In the genomic region with DNA sequence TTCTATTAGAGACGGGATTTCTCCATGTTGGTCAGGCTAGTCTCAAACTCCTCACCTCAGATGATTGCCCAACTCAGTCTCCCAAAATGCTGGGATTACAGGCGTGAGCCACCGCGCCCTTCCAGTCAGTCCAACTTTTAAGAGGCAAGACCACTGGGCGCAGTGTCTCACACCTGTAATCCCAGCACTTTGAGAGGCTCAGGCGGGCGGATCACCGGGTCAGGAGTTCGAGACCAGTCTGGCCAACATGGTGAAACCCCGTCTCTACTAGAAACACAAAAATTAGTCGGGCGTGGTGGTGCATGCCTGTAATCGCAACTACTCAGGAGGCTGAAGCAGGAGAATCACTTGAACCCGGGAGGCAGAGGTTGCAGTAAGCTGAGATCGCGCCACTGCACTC, we compare ENCODE assay signal across 7 cellular contexts. TPM values are rescaled to one million over a fixed set of nuclear protein-coding genes. Genes with fewer than 3 reads are reported as not detected.
DNase-seq lines count a peak whose midpoint lies in the region; ATAC-seq, FAIRE-seq and TF ChIP-seq lines count a peak whose summit lies in the region.
"Not testable (repeated sequence)": the region's sequence is repeated elsewhere in the genome, so short reads cannot be mapped to it uniquely, and the experiment has no call there.

No MANE protein-coding gene starts in this region.

- H3K79me1 ChIP-seq in H1 (ENCODE audit: low read depth, low read length), result not testable (repeated sequence)

- FAIRE-seq in H1 (lab: Jason Lieb, UNC); keratinocyte (lab: Jason Lieb, UNC): not testable (repeated sequence)

- not testable (repeated sequence) for H3K56ac ChIP-seq in H1 (replicated peaks; ENCODE audit: insufficient read length, low read depth, low read length)

- H3K9me3 Mint-ChIP-seq in WTC11; activated naive CD8-positive, alpha-beta T cell treated with anti-CD3 and anti-CD28 coated beads, Interleukin-2, amount 50 U/mL, for 24 hours; progenitor cell of endocrine pancreas (ENCODE audit: low read depth): not testable (repeated sequence)

- not testable (repeated sequence) for H3K23me2 ChIP-seq in H1 (ENCODE audit: low read depth, low read length)

- H4K5ac ChIP-seq in H1 (ENCODE audit: insufficient read length, low read depth, low read length), result not testable (repeated sequence)

- H3K27ac ChIP-seq in DND-41 (ENCODE audit: low read length); H1 (ENCODE audit: low read depth, low read length); keratinocyte (ENCODE audit: control insufficient read depth, insufficient read depth, low read length): not testable (repeated sequence)

- not testable (repeated sequence) for DNase-seq in DND-41; WTC11 (ENCODE audit: low spot score); activated naive CD8-positive, alpha-beta T cell treated with anti-CD3 and anti-CD28 coated beads, Interleukin-2, amount 50 U/mL, for 24 hours; H1 (ENCODE audit: low read depth in 1 of 2, low spot score in 2 of 2); keratinocyte (ENCODE audit: low read depth, low spot score); progenitor cell of endocrine pancreas (ENCODE audit: low spot score, unreplicated experiment)

- not testable (repeated sequence) for H3K14ac ChIP-seq in H1 (ENCODE audit: insufficient read length)

- TF ChIP-seq POLR2A in H1 (IDR thresholded peaks at IDR 0.05; ENCODE audit: control extremely low read depth in 1 of 2, low read depth in 2 of 2, low read length in 2 of 2), result not testable (repeated sequence)

- CTCF ChIA-PET in WTC11 (lab: Charles Lee), result not testable (repeated sequence)
- CTCF ChIA-PET in H1 (lab: Charles Lee; ENCODE audit: partially characterized antibody), result interaction anchor here (0.6 to 5.4 kb wide), 2 partner anchors 50 to 162 kb away, joined by 3 to 53 read pairs; no protein-coding TSS in a partner anchor

- not testable (repeated sequence) for H3K9me2 ChIP-seq in Loucy (replicated peaks; ENCODE audit: low read depth, low read length)

- H3K36me3 ChIP-seq in DND-41 (ENCODE audit: insufficient read depth, low read length) (peaks cover 39% of the 10 kb centered on the region), Loucy (ENCODE audit: insufficient read depth, low read length) (peaks cover 23% of the 10 kb centered on the region; the same call in 1 of the 2 replicates), H1 (ENCODE audit: control insufficient read depth in 2 of 4, insufficient read depth in 4 of 4, low read length in 3 of 4) (peaks cover 17 to 49% (median 34%) of the 10 kb centered on the region in 4 experiments), keratinocyte (ENCODE audit: control insufficient read depth in 2 of 2, extremely low read depth in 1 of 2, insufficient read depth in 2 of 2, low read length in 2 of 2) (peaks cover 15 to 31% of the 10 kb centered on the region in 2 experiments)

- H3K4ac ChIP-seq in H1 (replicated peaks; ENCODE audit: insufficient read length, low read depth, low read length), result not testable (repeated sequence)

- not testable (repeated sequence) for H2BK15ac ChIP-seq in H1 (ENCODE audit: low read length)

- POLR2A ChIA-PET in WTC11 (lab: Charles Lee), result interaction anchor here (2.4 to 2.7 kb wide), 2 partner anchors 20 to 32 kb away, joined by 16 read pairs; partner anchors contain the start of genes AKR1A1, CCDC163 and MMACHC
- POLR2A ChIA-PET in H1 (lab: Charles Lee; ENCODE audit: partially characterized antibody), result interaction anchor here (0.7 to 13.3 kb wide), 11 partner anchors 14 to 179 kb away, joined by 3 to 741 read pairs (median 8); partner anchors contain the start of genes AKR1A1, CCDC163, MMACHC and MUTYH

- H2BK5ac ChIP-seq in H1 (ENCODE audit: low read depth, low read length), result not testable (repeated sequence)

- H3F3A ChIP-seq in Loucy (ENCODE audit: low read depth), result not testable (repeated sequence)

- peak overlapping the region; percentile 78 for H3K4me2 ChIP-seq in DND-41 (ENCODE audit: insufficient read depth, low read length)
- H3K4me2 ChIP-seq in Loucy (ENCODE audit: low read depth, low read length, poor library complexity, severe bottlenecking), result peak overlapping the region; percentile 91
- H3K4me2 ChIP-seq in H1 (ENCODE audit: insufficient read depth in 1 of 2, low read depth in 2 of 2, low read length in 2 of 2), result peak overlapping the region; percentile 44 to 90
- H3K4me2 ChIP-seq in keratinocyte (ENCODE audit: control insufficient read depth, extremely low read depth, insufficient read depth, low read depth, low read length), result peak overlapping the region; percentile 88

- H2AFZ ChIP-seq in DND-41 (ENCODE audit: low read depth, low read length); Loucy (ENCODE audit: low read length); H1 (ENCODE audit: low read length); keratinocyte (ENCODE audit: control insufficient read depth, low read length): not testable (repeated sequence)

- H4K91ac ChIP-seq in H1 (replicated peaks; ENCODE audit: insufficient read length, low read length), result not testable (repeated sequence)

- not testable (repeated sequence) for H2BK20ac ChIP-seq in H1 (ENCODE audit: low read length)

- TF ChIP-seq RAD21 in H1 (IDR thresholded peaks at IDR 0.05 in 1 of 2, conservative IDR thresholded peaks at IDR 0.05 in 1 of 2; ENCODE audit: low read depth in 2 of 2, low read length in 2 of 2), result not testable (repeated sequence)

- H3K4me3 Mint-ChIP-seq in WTC11 (peak overlapping the region; percentile 95), progenitor cell of endocrine pancreas (ENCODE audit: low read depth) (peak overlapping the region; percentile 92)
- H3K4me3 Mint-ChIP-seq in activated naive CD8-positive, alpha-beta T cell treated with anti-CD3 and anti-CD28 coated beads, Interleukin-2, amount 50 U/mL, for 24 hours, result peak overlapping the region; percentile 94

- H3K18ac ChIP-seq in H1 (ENCODE audit: extremely low read depth, low read length), result not testable (repeated sequence)

- H3K9me3 ChIP-seq in DND-41 (ENCODE audit: insufficient read depth, low read length, severe bottlenecking); Loucy (ENCODE audit: insufficient read depth, low read depth, low read length); H1 (ENCODE audit: insufficient read depth in 2 of 2, low read depth in 1 of 2, low read length in 1 of 2); keratinocyte (ENCODE audit: control insufficient read depth, low read depth, low read length): not testable (repeated sequence)

- dilution Hi-C loops in keratinocyte (cut with MboI; ENCODE audit: extremely low pct_ligation_motif_present, low sequenced_read_pairs), result not testable (repeated sequence)

- peak overlapping the region in 1 of 2 experiments; percentile 75; a peak in 2 of 4 replicates for H3K4me3 ChIP-seq in DND-41 (ENCODE audit: low read depth in 1 of 2, low read length in 2 of 2)
- H3K4me3 ChIP-seq in Loucy (ENCODE audit: low read length, poor library complexity, severe bottlenecking), result peak overlapping the region; percentile 98
- peak overlapping the region in 2 of 4 experiments; percentile 25 to 100; a peak in 4 of 8 replicates for H3K4me3 ChIP-seq in H1 (ENCODE audit: extremely low read depth in 1 of 4, insufficient read depth in 2 of 4, low read depth in 3 of 4, low read length in 4 of 4)
- peak overlapping the region; percentile 77 to 100 (median 92) for H3K4me3 ChIP-seq in keratinocyte (ENCODE audit: control insufficient read depth in 2 of 3, extremely low read depth in 1 of 3, insufficient read depth in 2 of 3, low read depth in 1 of 3, low read length in 3 of 3)

- H4K20me1 ChIP-seq in DND-41 (ENCODE audit: insufficient read depth, low read length), result peaks cover 24% of the 10 kb centered on the region
- peaks cover 39% of the 10 kb centered on the region for H4K20me1 ChIP-seq in Loucy (ENCODE audit: insufficient read depth, low read length, poor library complexity, severe bottlenecking)
- H4K20me1 ChIP-seq in H1 (replicated peaks in 1 of 2; ENCODE audit: control insufficient read depth in 1 of 2, insufficient read depth in 2 of 2, low read length in 2 of 2), result peaks cover 20 to 29% of the 10 kb centered on the region in 2 experiments
- peaks cover 21% of the 10 kb centered on the region for H4K20me1 ChIP-seq in keratinocyte (ENCODE audit: control insufficient read depth, extremely low read depth, insufficient read depth, low read length)

- not testable (repeated sequence) for H3K27me3 Mint-ChIP-seq in WTC11 (ENCODE audit: low read depth); activated naive CD8-positive, alpha-beta T cell treated with anti-CD3 and anti-CD28 coated beads, Interleukin-2, amount 50 U/mL, for 24 hours; progenitor cell of endocrine pancreas

- H3K9ac ChIP-seq in DND-41 (ENCODE audit: low read depth, low read length), result peak overlapping the region; percentile 90; the same call in 1 of the 2 replicates
- H3K9ac ChIP-seq in Loucy (ENCODE audit: low read depth, low read length, poor library complexity, severe bottlenecking), result peak overlapping the region; percentile 97
- H3K9ac ChIP-seq in H1 (replicated peaks in 1 of 4; ENCODE audit: extremely low read depth in 1 of 4, low read depth in 3 of 4, low read length in 3 of 4); keratinocyte (ENCODE audit: control insufficient read depth, extremely low read depth, insufficient read depth, low read length): not testable (repeated sequence)

- peak overlapping the region; percentile 60; the same call in 1 of the 2 replicates for H3K27ac Mint-ChIP-seq in WTC11
- H3K27ac Mint-ChIP-seq in activated naive CD8-positive, alpha-beta T cell treated with anti-CD3 and anti-CD28 coated beads, Interleukin-2, amount 50 U/mL, for 24 hours, result peak overlapping the region; percentile 82
- H3K27ac Mint-ChIP-seq in progenitor cell of endocrine pancreas, result not testable (repeated sequence)

- H4K8ac ChIP-seq in H1 (ENCODE audit: extremely low read depth, insufficient read depth, low read length), result not testable (repeated sequence)

- TF ChIP-seq CTCF in DND-41 (IDR thresholded peaks at IDR 0.05; ENCODE audit: borderline replicate concordance, extremely low read depth, low read length, poor library complexity, severe bottlenecking); Loucy (conservative IDR thresholded peaks at IDR 0.05; ENCODE audit: low read length); WTC11 (IDR thresholded peaks at IDR 0.05); H1 (IDR thresholded peaks at IDR 0.05; ENCODE audit: control extremely low read depth in 1 of 3, insufficient read depth in 1 of 3, low read depth in 1 of 3, low read length in 3 of 3); keratinocyte (optimal IDR thresholded peaks at IDR 0.05 in 1 of 3, IDR thresholded peaks at IDR 0.05 in 1 of 3, conservative IDR thresholded peaks at IDR 0.05 in 1 of 3; ENCODE audit: extremely low read depth in 1 of 3, insufficient read depth in 2 of 3, low read length in 3 of 3); progenitor cell of endocrine pancreas (IDR thresholded peaks at IDR 0.05; ENCODE audit: unreplicated experiment): not testable (repeated sequence)

- not testable (repeated sequence) for ATAC-seq in DND-41 (ENCODE audit: insufficient read depth, low read depth); WTC11; activated naive CD8-positive, alpha-beta T cell treated with anti-CD3 and anti-CD28 coated beads, Interleukin-2, amount 50 U/mL, for 24 hours

- not testable (repeated sequence) for TF ChIP-seq EP300 in H1 (IDR thresholded peaks at IDR 0.05; ENCODE audit: borderline replicate concordance in 1 of 2, low read depth in 2 of 2, low read length in 2 of 2)

- not testable (repeated sequence) for H3K27me3 ChIP-seq in DND-41 (ENCODE audit: insufficient read depth, low read length, poor library complexity); Loucy (ENCODE audit: insufficient read depth, low read length, poor library complexity, severe bottlenecking); H1 (replicated peaks in 1 of 4; ENCODE audit: control insufficient read depth in 3 of 4, extremely low read depth in 1 of 4, insufficient read depth in 3 of 4, low read length in 3 of 4); keratinocyte (ENCODE audit: control insufficient read depth, extremely low read depth, insufficient read depth, low read length)

- H2BK120ac ChIP-seq in H1 (replicated peaks; ENCODE audit: low read depth, low read length), result not testable (repeated sequence)

- H3K9me1 ChIP-seq in keratinocyte (ENCODE audit: control insufficient read depth, extremely low read depth, insufficient read depth, low read length), result not testable (repeated sequence)

- peaks cover 58% of the 10 kb centered on the region for H3K79me2 ChIP-seq in DND-41 (ENCODE audit: insufficient read depth, low read length)
- H3K79me2 ChIP-seq in Loucy (ENCODE audit: insufficient read depth, low read length), result peaks cover 68% of the 10 kb centered on the region
- peaks cover 30 to 61% of the 10 kb centered on the region in 2 experiments for H3K79me2 ChIP-seq in H1 (ENCODE audit: control insufficient read depth in 1 of 2, insufficient read depth in 2 of 2, low read length in 2 of 2)
- H3K79me2 ChIP-seq in keratinocyte (ENCODE audit: control insufficient read depth, insufficient read depth, low read length), result peaks cover 52% of the 10 kb centered on the region

- H2BK12ac ChIP-seq in H1 (ENCODE audit: low read depth, low read length), result not testable (repeated sequence)

- H3K4me1 Mint-ChIP-seq in WTC11, result peaks cover 34% of the 10 kb centered on the region
- peaks cover 71% of the 10 kb centered on the region for H3K4me1 Mint-ChIP-seq in activated naive CD8-positive, alpha-beta T cell treated with anti-CD3 and anti-CD28 coated beads, Interleukin-2, amount 50 U/mL, for 24 hours
- H3K4me1 Mint-ChIP-seq in progenitor cell of endocrine pancreas (ENCODE audit: low read depth), result peaks cover 21% of the 10 kb centered on the region

- WGBS in H1 (ENCODE audit: extremely low coverage in 1 of 2, insufficient coverage in 1 of 2, insufficient read length in 1 of 2, insufficient replicate concordance in 2 of 2, low coverage in 1 of 2, low lambda C conversion rate in 2 of 2, missing lambda C conversion rate in 1 of 2), 2 experiments, result 84% methylated on average over 14 of the region's 16 CpGs; no CpG with 5 or more reads in 1 of the 2 experiments

- peaks cover 48% of the 10 kb centered on the region for H3K4me1 ChIP-seq in DND-41 (ENCODE audit: insufficient read depth, low read length)
- peaks cover 66% of the 10 kb centered on the region for H3K4me1 ChIP-seq in Loucy (ENCODE audit: insufficient read depth, low read length, poor library complexity, severe bottlenecking)
- H3K4me1 ChIP-seq in H1 (replicated peaks in 1 of 4; ENCODE audit: control insufficient read depth in 3 of 4, insufficient read depth in 4 of 4, low read length in 3 of 4), result peaks cover 2 to 12% (median 3%) of the 10 kb centered on the region in 4 experiments; a peak in 4 of 7 replicates
- peaks cover 28% of the 10 kb centered on the region for H3K4me1 ChIP-seq in keratinocyte (ENCODE audit: control insufficient read depth, extremely low read depth, insufficient read depth, low read length)

- not testable (repeated sequence) for H3K23ac ChIP-seq in H1 (ENCODE audit: insufficient read length)

- H3K36me3 Mint-ChIP-seq in WTC11, result peaks cover 46% of the 10 kb centered on the region
- H3K36me3 Mint-ChIP-seq in activated naive CD8-positive, alpha-beta T cell treated with anti-CD3 and anti-CD28 coated beads, Interleukin-2, amount 50 U/mL, for 24 hours (ENCODE audit: low read depth), result peaks cover 51% of the 10 kb centered on the region
- H3K36me3 Mint-ChIP-seq in progenitor cell of endocrine pancreas (ENCODE audit: insufficient read depth), result peaks cover 20% of the 10 kb centered on the region

- H2AK5ac ChIP-seq in H1 (ENCODE audit: low read depth, low read length), result not testable (repeated sequence)

RNA-seq across cellular contexts. Expression of gene PRDX1, which starts 1.9 kb away (rescaled TPM):
- total RNA-seq in WTC11 (2021) (1,102 to 1,197 TPM (median 1,130 TPM) in 3 replicates), progenitor cell of endocrine pancreas (308 and 331 TPM in 2 replicates)
- 1,354 and 1,418 TPM in 2 replicates for total RNA-seq in H1 (2021; fragmentation: NEBNext Ultra II Directional; extraction: Animal tissue kit (Norgen Biotek cat#: 25700))
- polyA plus RNA-seq in H1 (2011; rRNA removed) (611 and 1,165 TPM in 2 replicates), keratinocyte (938 to 1,251 TPM (median 971 TPM) in 3 replicates)
- 1,073 TPM for polyA plus RNA-seq in H1 (2011; cell fraction: cytosol; rRNA removed)
- polyA plus RNA-seq in H1 (2011; cell fraction: nucleus; rRNA removed), result 289 TPM
- 1,250 to 1,913 TPM (median 1,350 TPM) in 4 replicates for polyA plus RNA-seq in H1 (2012, experiment 1 of 2)
- 731 TPM for polyA plus RNA-seq in H1 (2012, experiment 2 of 2)
- 1,094 TPM for polyA plus RNA-seq in H1 (2013, experiment 1 of 2)
- 1,165 TPM for polyA plus RNA-seq in H1 (2013, experiment 2 of 2)
- polyA minus RNA-seq in H1 (2011; rRNA and poly(A)+ RNA removed), result 624 and 694 TPM in 2 replicates
- polyA minus RNA-seq in H1 (2011; cell fraction: cytosol; rRNA and poly(A)+ RNA removed), result 277 TPM
- 228 TPM for polyA minus RNA-seq in H1 (2011; cell fraction: nucleus; rRNA and poly(A)+ RNA removed)
- polyA plus RNA-seq in keratinocyte (2011; ENCODE audit: low read depth), result 153 TPM
- polyA plus RNA-seq in keratinocyte (2011; cell fraction: cytosol; rRNA removed), result 809 and 1,377 TPM in 2 replicates
- 627 and 714 TPM in 2 replicates for polyA plus RNA-seq in keratinocyte (2011; cell fraction: nucleus; rRNA removed)
- polyA plus RNA-seq in keratinocyte (2012; ENCODE audit: low replicate concordance), result 700 and 1,019 TPM in 2 replicates
- polyA minus RNA-seq in keratinocyte, result 118 to 575 TPM (median 465 TPM) in 3 replicates
- polyA minus RNA-seq in keratinocyte (2011; cell fraction: cytosol; rRNA and poly(A)+ RNA removed), result 327 TPM
- polyA minus RNA-seq in keratinocyte (2011; cell fraction: nucleus; rRNA and poly(A)+ RNA removed), result 168 and 248 TPM in 2 replicates

RNA-seq across cellular contexts. Expression of gene MMACHC, which starts 19.7 kb away (rescaled TPM):
- total RNA-seq in WTC11 (2021), result 8.4 to 10.1 TPM (median 8.5 TPM) in 3 replicates
- 7.3 and 9.8 TPM in 2 replicates for total RNA-seq in H1 (2021; fragmentation: NEBNext Ultra II Directional; extraction: Animal tissue kit (Norgen Biotek cat#: 25700))
- 11.1 and 11.2 TPM in 2 replicates for polyA plus RNA-seq in H1 (2011; rRNA removed)
- 7.3 TPM for polyA plus RNA-seq in H1 (2011; cell fraction: cytosol; rRNA removed)
- polyA plus RNA-seq in H1 (2011; cell fraction: nucleus; rRNA removed), result 9.6 TPM
- 7.1 to 12.7 TPM (median 9.3 TPM) in 4 replicates for polyA plus RNA-seq in H1 (2012, experiment 1 of 2)
- polyA plus RNA-seq in H1 (2012, experiment 2 of 2), result 6.4 TPM
- polyA plus RNA-seq in H1 (2013, experiment 1 of 2), result 7.6 TPM
- polyA plus RNA-seq in H1 (2013, experiment 2 of 2), result 9.0 TPM
- polyA minus RNA-seq in H1 (2011; rRNA and poly(A)+ RNA removed), result 13.9 and 21.2 TPM in 2 replicates
- 7.6 TPM for polyA minus RNA-seq in H1 (2011; cell fraction: cytosol; rRNA and poly(A)+ RNA removed)
- 9.5 TPM for polyA minus RNA-seq in H1 (2011; cell fraction: nucleus; rRNA and poly(A)+ RNA removed)
- polyA plus RNA-seq in keratinocyte, result 4.7 to 7.6 TPM (median 5.7 TPM) in 3 replicates
- 2.1 TPM for polyA plus RNA-seq in keratinocyte (2011; ENCODE audit: low read depth)
- polyA plus RNA-seq in keratinocyte (2011; cell fraction: cytosol; rRNA removed), result 5.5 and 5.9 TPM in 2 replicates
- polyA plus RNA-seq in keratinocyte (2011; cell fraction: nucleus; rRNA removed), result 3.3 and 4.3 TPM in 2 replicates
- 2.8 and 7.4 TPM in 2 replicates for polyA plus RNA-seq in keratinocyte (2012; ENCODE audit: low replicate concordance)
- 14.3 to 28.3 TPM (median 15.1 TPM) in 3 replicates for polyA minus RNA-seq in keratinocyte
- 8.8 TPM for polyA minus RNA-seq in keratinocyte (2011; cell fraction: cytosol; rRNA and poly(A)+ RNA removed)
- polyA minus RNA-seq in keratinocyte (2011; cell fraction: nucleus; rRNA and poly(A)+ RNA removed), result 4.6 and 5.9 TPM in 2 replicates
- 10.0 and 11.3 TPM in 2 replicates for total RNA-seq in progenitor cell of endocrine pancreas

RNA-seq across cellular contexts. Expression of gene CCDC163, which starts 19.9 kb away (rescaled TPM):
- 1.9 to 3.6 TPM (median 2.1 TPM) in 3 replicates for total RNA-seq in WTC11 (2021)
- 3.7 and 3.8 TPM in 2 replicates for total RNA-seq in H1 (2021; fragmentation: NEBNext Ultra II Directional; extraction: Animal tissue kit (Norgen Biotek cat#: 25700))
- polyA plus RNA-seq in H1 (2011; rRNA removed), result 5.0 and 6.0 TPM in 2 replicates
- polyA plus RNA-seq in H1 (2011; cell fraction: cytosol; rRNA removed), result 4.8 TPM
- polyA plus RNA-seq in H1 (2011; cell fraction: nucleus; rRNA removed), result 5.4 TPM
- 3.8 to 5.2 TPM (median 4.3 TPM) in 4 replicates for polyA plus RNA-seq in H1 (2012, experiment 1 of 2)
- 2.7 TPM for polyA plus RNA-seq in H1 (2012, experiment 2 of 2)
- polyA plus RNA-seq in H1 (2013, experiment 1 of 2), result 2.9 TPM
- polyA plus RNA-seq in H1 (2013, experiment 2 of 2), result 2.8 TPM
- polyA minus RNA-seq in H1 (2011; rRNA and poly(A)+ RNA removed), result 5.8 and 6.9 TPM in 2 replicates
- polyA minus RNA-seq in H1 (2011; cell fraction: cytosol; rRNA and poly(A)+ RNA removed), result 2.8 TPM
- 3.4 TPM for polyA minus RNA-seq in H1 (2011; cell fraction: nucleus; rRNA and poly(A)+ RNA removed)
- 1.7 to 2.2 TPM (median 1.9 TPM) in 3 replicates for polyA plus RNA-seq in keratinocyte
- polyA plus RNA-seq in keratinocyte (2011; ENCODE audit: low read depth), result 0.54 TPM
- 1.4 and 1.5 TPM in 2 replicates for polyA plus RNA-seq in keratinocyte (2011; cell fraction: cytosol; rRNA removed)
- 3.1 and 4.6 TPM in 2 replicates for polyA plus RNA-seq in keratinocyte (2011; cell fraction: nucleus; rRNA removed)
- 1.3 and 2.2 TPM in 2 replicates for polyA plus RNA-seq in keratinocyte (2012; ENCODE audit: low replicate concordance)
- 0.73 to 4.3 TPM (median 1.2 TPM) in 3 replicates for polyA minus RNA-seq in keratinocyte
- polyA minus RNA-seq in keratinocyte (2011; cell fraction: cytosol; rRNA and poly(A)+ RNA removed), result not detected
- 0.42 and 1.7 TPM in 2 replicates for polyA minus RNA-seq in keratinocyte (2011; cell fraction: nucleus; rRNA and poly(A)+ RNA removed)
- total RNA-seq in progenitor cell of endocrine pancreas, result 2.6 and 2.8 TPM in 2 replicates

RNA-seq across cellular contexts. Expression of gene TESK2, which starts 28.8 kb away (rescaled TPM):
- total RNA-seq in WTC11 (2021) (13.1 to 14.2 TPM (median 13.3 TPM) in 3 replicates), progenitor cell of endocrine pancreas (9.4 and 9.5 TPM in 2 replicates)
- 10.9 and 12.6 TPM in 2 replicates for total RNA-seq in H1 (2021; fragmentation: NEBNext Ultra II Directional; extraction: Animal tissue kit (Norgen Biotek cat#: 25700))
- polyA plus RNA-seq in H1 (2011; rRNA removed) (10.0 and 10.8 TPM in 2 replicates), keratinocyte (2.0 to 3.5 TPM (median 2.2 TPM) in 3 replicates)
- polyA plus RNA-seq in H1 (2011; cell fraction: cytosol; rRNA removed), result 12.9 TPM
- 17.3 TPM for polyA plus RNA-seq in H1 (2011; cell fraction: nucleus; rRNA removed)
- 9.6 to 11.7 TPM (median 10.3 TPM) in 4 replicates for polyA plus RNA-seq in H1 (2012, experiment 1 of 2)
- polyA plus RNA-seq in H1 (2012, experiment 2 of 2), result 9.4 TPM
- polyA plus RNA-seq in H1 (2013, experiment 1 of 2), result 5.1 TPM
- 5.2 TPM for polyA plus RNA-seq in H1 (2013, experiment 2 of 2)
- polyA minus RNA-seq in H1 (2011; rRNA and poly(A)+ RNA removed), result 16.6 and 18.3 TPM in 2 replicates
- 10.1 TPM for polyA minus RNA-seq in H1 (2011; cell fraction: cytosol; rRNA and poly(A)+ RNA removed)
- polyA minus RNA-seq in H1 (2011; cell fraction: nucleus; rRNA and poly(A)+ RNA removed), result 10.0 TPM
- 1.4 TPM for polyA plus RNA-seq in keratinocyte (2011; ENCODE audit: low read depth)
- polyA plus RNA-seq in keratinocyte (2011; cell fraction: cytosol; rRNA removed), result 1.8 and 2.1 TPM in 2 replicates
- 2.5 and 3.2 TPM in 2 replicates for polyA plus RNA-seq in keratinocyte (2011; cell fraction: nucleus; rRNA removed)
- polyA plus RNA-seq in keratinocyte (2012; ENCODE audit: low replicate concordance), result 1.1 and 3.6 TPM in 2 replicates
- 1.7 to 2.8 TPM (median 1.9 TPM) in 3 replicates for polyA minus RNA-seq in keratinocyte
- 0.96 TPM for polyA minus RNA-seq in keratinocyte (2011; cell fraction: cytosol; rRNA and poly(A)+ RNA removed)
- 0.63 and 1.5 TPM in 2 replicates for polyA minus RNA-seq in keratinocyte (2011; cell fraction: nucleus; rRNA and poly(A)+ RNA removed)

RNA-seq across cellular contexts. Expression of gene AKR1A1, which starts 30.9 kb away (rescaled TPM):
- total RNA-seq in WTC11 (2021) (338 to 380 TPM (median 371 TPM) in 3 replicates), progenitor cell of endocrine pancreas (213 and 214 TPM in 2 replicates)
- total RNA-seq in H1 (2021; fragmentation: NEBNext Ultra II Directional; extraction: Animal tissue kit (Norgen Biotek cat#: 25700)), result 334 and 344 TPM in 2 replicates
- polyA plus RNA-seq in H1 (2011; rRNA removed) (399 and 435 TPM in 2 replicates), keratinocyte (104 to 109 TPM (median 107 TPM) in 3 replicates)
- 455 TPM for polyA plus RNA-seq in H1 (2011; cell fraction: cytosol; rRNA removed)
- polyA plus RNA-seq in H1 (2011; cell fraction: nucleus; rRNA removed), result 500 TPM
- polyA plus RNA-seq in H1 (2012, experiment 1 of 2), result 273 to 514 TPM (median 449 TPM) in 4 replicates
- polyA plus RNA-seq in H1 (2012, experiment 2 of 2), result 457 TPM
- 245 TPM for polyA plus RNA-seq in H1 (2013, experiment 1 of 2)
- polyA plus RNA-seq in H1 (2013, experiment 2 of 2), result 249 TPM
- polyA minus RNA-seq in H1 (2011; rRNA and poly(A)+ RNA removed), result 363 and 374 TPM in 2 replicates
- polyA minus RNA-seq in H1 (2011; cell fraction: cytosol; rRNA and poly(A)+ RNA removed), result 211 TPM
- polyA minus RNA-seq in H1 (2011; cell fraction: nucleus; rRNA and poly(A)+ RNA removed), result 181 TPM
- 33.4 TPM for polyA plus RNA-seq in keratinocyte (2011; ENCODE audit: low read depth)
- 84.2 and 96.9 TPM in 2 replicates for polyA plus RNA-seq in keratinocyte (2011; cell fraction: cytosol; rRNA removed)
- polyA plus RNA-seq in keratinocyte (2011; cell fraction: nucleus; rRNA removed), result 91.2 and 103 TPM in 2 replicates
- polyA plus RNA-seq in keratinocyte (2012; ENCODE audit: low replicate concordance), result 48.4 and 102 TPM in 2 replicates
- 96.7 to 108 TPM (median 98.9 TPM) in 3 replicates for polyA minus RNA-seq in keratinocyte
- 58.5 TPM for polyA minus RNA-seq in keratinocyte (2011; cell fraction: cytosol; rRNA and poly(A)+ RNA removed)
- 29.2 and 30.4 TPM in 2 replicates for polyA minus RNA-seq in keratinocyte (2011; cell fraction: nucleus; rRNA and poly(A)+ RNA removed)
